Comparison of ENCODE assay signal across 16 cellular contexts in the genomic region with DNA sequence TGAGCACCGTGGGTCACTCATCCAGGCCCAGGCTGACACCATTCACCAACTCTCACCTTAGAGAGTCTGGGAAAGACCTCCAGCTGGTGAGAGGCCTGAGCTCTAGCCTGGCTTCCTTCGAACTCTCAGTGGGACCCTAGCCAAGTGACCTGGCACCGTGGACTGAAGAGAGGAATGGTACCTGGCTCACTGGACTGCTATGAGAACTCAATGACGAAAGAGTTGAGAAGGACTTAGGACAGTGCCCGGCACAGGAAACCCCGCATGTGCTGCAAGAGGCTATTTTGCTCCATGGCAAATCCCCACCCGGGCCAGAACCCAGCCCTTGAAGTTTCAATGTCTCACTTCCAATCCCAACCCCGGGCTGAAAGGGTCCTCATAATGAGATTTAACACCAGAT. TPM values are rescaled to one million over a fixed set of nuclear protein-coding genes. Genes with fewer than 3 reads are reported as not detected.
DNase-seq lines count a peak whose midpoint lies in the region; ATAC-seq and TF ChIP-seq lines count a peak whose summit lies in the region.
"Had no signal": no experiment of that assay in that cellular context is flagged by ENCODE, and none has a peak within 500 bp of the region (broad histone marks: within the 10 kb centered on the region; RNA-seq: fewer than 3 reads in every experiment).

No MANE protein-coding gene starts in this region.

- H3K9me3 ChIP-seq in SJCRH30 (replicated peaks) (no peaks in the 10 kb centered on the region), right lobe of liver (no peaks in the 10 kb centered on the region), gastrocnemius medialis (no peaks in the 10 kb centered on the region), mesenchymal stem cell (ENCODE audit: control insufficient read depth, low read length) (no peaks in the 10 kb centered on the region)

- DNase-seq in H7, result peak; percentile 42
- no peak for DNase-seq in SJCRH30
- DNase-seq in right lobe of liver, result peak; percentile 33 to 83 (median 83)
- DNase-seq in gastrocnemius medialis, result peak in 1 of 2 donors; percentile 70
- DNase-seq in mesenchymal stem cell, result no peak
- no peak for DNase-seq in NCI-H2196 treated with DMSO at 0.1 percent for 48 hours (lab: John Stamatoyannopoulos, UW; ENCODE audit: unreplicated experiment)
- DNase-seq: C1 segment of cervical spinal cord; CD4-positive, alpha-beta T cell; DMS79; GM23248; H9 had no signal

- no peak overlapping the region for H3K18ac ChIP-seq in mesenchymal stem cell (ENCODE audit: low read depth in 1 of 2, low read length in 2 of 2)

- peaks cover 5% of the 10 kb centered on the region for H3K79me1 ChIP-seq in mesenchymal stem cell (replicated peaks; ENCODE audit: low read length, poor library complexity, severe bottlenecking)

- intact Hi-C loops in right lobe of liver (cut with DNase I) (no loop called here), gastrocnemius medialis (cut with DNase I; ENCODE audit: low total_unique reads) (loop anchor here (1.0 to 10.0 kb wide), 2 partner anchors 41 to 265 kb away; partner anchors contain the start of genes PACSIN3 and SLC39A13)

- no peak overlapping the region for H3K23ac ChIP-seq in mesenchymal stem cell (ENCODE audit: low read length in 2 of 2)

- no peaks in the 10 kb centered on the region for H3K36me3 ChIP-seq in H7 (replicated peaks; ENCODE audit: control insufficient read depth, insufficient read depth, low read length)
- H3K36me3 ChIP-seq in SJCRH30, result peaks cover 13% of the 10 kb centered on the region
- no peaks in the 10 kb centered on the region for H3K36me3 ChIP-seq in right lobe of liver
- H3K36me3 ChIP-seq in gastrocnemius medialis, result peaks cover 0 to 8% of the 10 kb centered on the region in 2 donors
- H3K36me3 ChIP-seq in mesenchymal stem cell (ENCODE audit: control insufficient read depth in 1 of 2, insufficient read depth in 2 of 2, low read depth in 1 of 2, low read length in 2 of 2), result peaks cover 5 to 23% of the 10 kb centered on the region in 2 experiments

- ATAC-seq in right lobe of liver, result peak; percentile 50 to 81 (median 56)
- ATAC-seq in gastrocnemius medialis, result peak; percentile 25 to 61
- ATAC-seq in HG03196 (IDR thresholded peaks at IDR 0.05; ENCODE audit: unreplicated experiment), result no peak
- no peak for ATAC-seq in GM19452 (IDR thresholded peaks at IDR 0.05; ENCODE audit: unreplicated experiment)
- ATAC-seq: GM12878 had no signal

- H3K27ac ChIP-seq in SJCRH30 (peak overlapping the region; percentile 93), right lobe of liver (peak overlapping the region in 2 of 3 donors; percentile 19 to 51), gastrocnemius medialis (peak overlapping the region; percentile 81 to 94 (median 90)), mesenchymal stem cell (ENCODE audit: low read length, poor library complexity, severe bottlenecking) (no peak overlapping the region)
- H3K27ac ChIP-seq: GM23248, HL-60 had no signal

- H2AK5ac ChIP-seq in mesenchymal stem cell (ENCODE audit: low read length, severe bottlenecking), result no peak overlapping the region

- H4K8ac ChIP-seq in mesenchymal stem cell (ENCODE audit: low read length), result no peak overlapping the region

- H2BK120ac ChIP-seq in mesenchymal stem cell (ENCODE audit: low read depth, low read length), result no peak overlapping the region

- TF ChIP-seq POLR2A in right lobe of liver (IDR thresholded peaks at IDR 0.05) (no peak), gastrocnemius medialis (IDR thresholded peaks at IDR 0.05) (no peak)

- H3K4me3 ChIP-seq in H7 (ENCODE audit: insufficient read depth, low read depth, low read length) (no peak overlapping the region), SJCRH30 (peak overlapping the region; percentile 71), right lobe of liver (no peak overlapping the region), gastrocnemius medialis (peak overlapping the region in 3 of 4 donors; percentile 46 to 67 (median 53)), mesenchymal stem cell (ENCODE audit: insufficient read depth in 1 of 2, low read depth in 1 of 2, low read length in 2 of 2) (no peak overlapping the region)
- H3K4me3 ChIP-seq: GM12878, GM23248 had no signal

- H3K4me1 ChIP-seq in SJCRH30 (peaks cover 10% of the 10 kb centered on the region), right lobe of liver (peaks cover 0 to 12% (median 3%) of the 10 kb centered on the region in 4 donors), gastrocnemius medialis (peaks cover 10 to 19% of the 10 kb centered on the region in 2 donors), mesenchymal stem cell (ENCODE audit: control insufficient read depth, insufficient read depth, low read depth, low read length) (peaks cover 3% of the 10 kb centered on the region)

- WGBS in right lobe of liver (ENCODE audit: insufficient coverage, low coverage, low lambda C conversion rate, missing lambda C conversion rate), result 13% methylated on average over 3 of the region's 8 CpGs
- 86% methylated on average over 8 of the region's 8 CpGs for WGBS in mesenchymal stem cell

- no peak overlapping the region for H3K4ac ChIP-seq in mesenchymal stem cell (ENCODE audit: low read depth in 1 of 2, low read length in 2 of 2)

- no peak overlapping the region for H2AFZ ChIP-seq in mesenchymal stem cell (ENCODE audit: low read depth, low read length)
- H2AFZ ChIP-seq: GM23248 had no signal

- no peak overlapping the region for H4K91ac ChIP-seq in mesenchymal stem cell (ENCODE audit: low read length)

- H2BK15ac ChIP-seq in mesenchymal stem cell (ENCODE audit: low read depth, poor library complexity, severe bottlenecking), result no peak overlapping the region

- H3K4me2 ChIP-seq in mesenchymal stem cell (ENCODE audit: low read length, poor library complexity, severe bottlenecking), result no peak overlapping the region

- H2BK5ac ChIP-seq in mesenchymal stem cell (ENCODE audit: low read depth, low read length, poor library complexity, severe bottlenecking), result no peak overlapping the region

- TF ChIP-seq CTCF in right lobe of liver (IDR thresholded peaks at IDR 0.05) (no peak), gastrocnemius medialis (IDR thresholded peaks at IDR 0.05 in 4 of 5, conservative IDR thresholded peaks at IDR 0.05 in 1 of 5) (no peak)

- no peak overlapping the region for H2BK12ac ChIP-seq in mesenchymal stem cell (ENCODE audit: low read length in 2 of 2)

- no peak overlapping the region for H3K14ac ChIP-seq in mesenchymal stem cell (ENCODE audit: low read length in 2 of 2)

- H3K27me3 ChIP-seq in H7 (ENCODE audit: control insufficient read depth, insufficient read depth, low read length), result no peaks in the 10 kb centered on the region
- no peaks in the 10 kb centered on the region for H3K27me3 ChIP-seq in SJCRH30
- no peaks in the 10 kb centered on the region for H3K27me3 ChIP-seq in right lobe of liver
- no peaks in the 10 kb centered on the region for H3K27me3 ChIP-seq in gastrocnemius medialis
- no peaks in the 10 kb centered on the region for H3K27me3 ChIP-seq in mesenchymal stem cell (ENCODE audit: control insufficient read depth in 1 of 2, insufficient read depth in 1 of 2, low read length in 2 of 2)

- H3K9ac ChIP-seq in mesenchymal stem cell (ENCODE audit: low read length), result no peak overlapping the region
- H3K9ac ChIP-seq: GM23248 had no signal

- in situ Hi-C loops in gastrocnemius medialis (cut with MboI; ENCODE audit: low sequenced_read_pairs in 4 of 4), result loop anchor here in 1 of 4 donors (10.0 kb wide), 1 partner anchor 65 kb away; no protein-coding TSS in a partner anchor

RNA-seq across cellular contexts. Expression of gene RAPSN, which starts 0.6 kb away (rescaled TPM):
- 0.33 and 0.42 TPM in 2 replicates for total RNA-seq in H7 (2014; rRNA removed; shearing (Covaris generic))
- total RNA-seq in SJCRH30 (2014; rRNA removed; shearing (Covaris generic)), result 91.3 and 93.5 TPM in 2 replicates
- under 1 TPM in 3 of 6 experiments, not detected in 3; 0.15 to 0.49 (median 0.25) TPM for total RNA-seq in right lobe of liver
- 10 to 100 TPM; 48.9 to 68.6 (median 59.4) TPM for total RNA-seq in gastrocnemius medialis
- 0.32 TPM for polyA plus RNA-seq in mesenchymal stem cell (2013, experiment 1 of 2)
- 0.16 TPM for polyA plus RNA-seq in mesenchymal stem cell (2013, experiment 2 of 2)
- total RNA-seq: G401 had no signal

RNA-seq across cellular contexts. Expression of gene PSMC3, which starts 23.3 kb away (rescaled TPM):
- 132 and 162 TPM in 2 replicates for total RNA-seq in H7 (2014; rRNA removed; shearing (Covaris generic))
- 236 and 258 TPM in 2 replicates for total RNA-seq in SJCRH30 (2014; rRNA removed; shearing (Covaris generic))
- total RNA-seq in right lobe of liver (10 to 100 TPM; 52.5 to 98.1 (median 63.3) TPM), gastrocnemius medialis (100 to 1,000 TPM; 243 to 350 (median 329) TPM)
- 95.6 TPM for polyA plus RNA-seq in mesenchymal stem cell (2013, experiment 1 of 2)
- 95.8 TPM for polyA plus RNA-seq in mesenchymal stem cell (2013, experiment 2 of 2)

RNA-seq across cellular contexts. Expression of gene SLC39A13, which starts 41.2 kb away (rescaled TPM):
- 26.7 and 29.0 TPM in 2 replicates for total RNA-seq in H7 (2014; rRNA removed; shearing (Covaris generic))
- total RNA-seq in SJCRH30 (2014; rRNA removed; shearing (Covaris generic)), result 17.3 and 24.4 TPM in 2 replicates
- 10 to 100 TPM in 5 of 6 experiments, 1 to 10 TPM in 1; 9.8 to 21.2 (median 13.1) TPM for total RNA-seq in right lobe of liver
- 10 to 100 TPM; 16.8 to 48.9 (median 25.6) TPM for total RNA-seq in gastrocnemius medialis
- 89.2 TPM for polyA plus RNA-seq in mesenchymal stem cell (2013, experiment 1 of 2)
- polyA plus RNA-seq in mesenchymal stem cell (2013, experiment 2 of 2), result 88.7 TPM

Comparison
In these comparisons a context has a peak if more than half of its experiments do, and no peak if none do; other contexts are left out.
1. DNase-seq: peak in H7 (single experiment) and right lobe of liver (3 of 3); none in SJCRH30 (0 of 2), mesenchymal stem cell (single experiment) and NCI-H2196 treated with DMSO at 0.1 percent for 48 hours (single experiment).
2. H3K4me3 ChIP-seq: peak in SJCRH30 (single experiment) and gastrocnemius medialis (3 of 4); none in H7 (single experiment), right lobe of liver (0 of 3) and mesenchymal stem cell (0 of 2).
3. ATAC-seq: peak in right lobe of liver (4 of 4) and gastrocnemius medialis (2 of 2); none in HG03196 (single experiment) and GM19452 (single experiment).
4. RNA of gene RAPSN, which starts 0.6 kb away (total RNA-seq): 91.3 to 93.5 TPM in SJCRH30 and 48.9 to 68.6 TPM in gastrocnemius medialis; 0.33 to 0.42 TPM in H7 and 0.15 to 0.49 TPM in right lobe of liver; every median in the first group is over 10 times any median in the second.